1 cellular context compared by ENCODE assay signal in the genomic region with DNA sequence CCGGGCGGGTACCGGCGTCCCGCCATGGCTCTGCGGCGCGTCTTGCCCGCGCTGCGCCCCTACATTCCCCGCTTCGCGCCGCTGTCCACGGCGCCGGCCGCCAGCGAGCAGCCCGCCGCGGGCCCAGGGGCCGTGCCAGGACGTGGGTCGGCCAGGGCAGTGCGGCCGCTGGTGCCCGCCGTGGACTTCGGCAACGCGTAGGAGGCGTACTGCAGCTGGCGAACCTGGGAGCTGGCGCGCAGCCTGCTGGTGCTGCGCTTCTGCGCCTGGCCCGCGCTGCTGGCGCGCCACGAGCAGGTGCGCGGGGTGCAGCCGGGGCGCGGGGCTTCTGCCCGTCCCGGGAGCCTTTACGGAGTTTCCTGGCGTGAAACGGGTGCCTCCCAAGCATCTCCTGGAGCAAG.
TF ChIP-seq lines count a peak whose summit lies in the region.

No MANE protein-coding gene starts in this region.

TF ChIP-seq in K562, 482 proteins besides CTCF, POLR2A, EP300 and RAD21 (continued from another document and continues in another):
- TF ChIP-seq RBFOX2 (IDR thresholded peaks at IDR 0.05; ENCODE audit: low read depth, low read length) (peak; percentile 19; the same call in 1 of the 2 replicates), POLR2G (IDR thresholded peaks at IDR 0.05; ENCODE audit: low read depth, low read length) (no peak), LEF1 (IDR thresholded peaks at IDR 0.05) (no peak), POLR3G (IDR thresholded peaks at IDR 0.05; ENCODE audit: extremely low read depth, insufficient read length, insufficient replicate concordance) (no peak), SMARCA5 (IDR thresholded peaks at IDR 0.05) (no peak), CHD1 (IDR thresholded peaks at IDR 0.05; ENCODE audit: low read length) (peak; percentile 59), NR4A1 (CRISPR knock-in tag; IDR thresholded peaks at IDR 0.05) (no peak), NR4A1 (tag; IDR thresholded peaks at IDR 0.05) (peak; percentile 64; the same call in 1 of the 2 replicates), CAMTA2 (CRISPR knock-in tag; conservative IDR thresholded peaks at IDR 0.05) (0 out of 2 replicates have a peak, but pooled peaks have one; percentile 68), NFYB (IDR thresholded peaks at IDR 0.05; ENCODE audit: extremely low read depth, insufficient read length) (no peak), ATF7 (IDR thresholded peaks at IDR 0.05) (no peak), CXXC5 (CRISPR knock-in tag; IDR thresholded peaks at IDR 0.05) (peak; percentile 68), RBBP5 (IDR thresholded peaks at IDR 0.05; ENCODE audit: borderline replicate concordance, insufficient read depth, low read length, poor library complexity, severe bottlenecking) (peak; percentile 17), MED1 (CRISPR knock-in tag; IDR thresholded peaks at IDR 0.05; ENCODE audit: borderline replicate concordance) (no peak), NUFIP1 (IDR thresholded peaks at IDR 0.05; ENCODE audit: partially characterized antibody) (no peak), LARP7 (IDR thresholded peaks at IDR 0.05) (no peak), CBX2 (IDR thresholded peaks at IDR 0.05; ENCODE audit: insufficient read depth, low read length, poor library complexity, severe bottlenecking) (no peak), HMGN3 (IDR thresholded peaks at IDR 0.05; ENCODE audit: borderline replicate concordance, extremely low read depth, insufficient read length, low read depth, low read length) (no peak), ZC3H8 (IDR thresholded peaks at IDR 0.05) (no peak), PRPF4 (IDR thresholded peaks at IDR 0.05; ENCODE audit: insufficient read depth, low read depth, low read length, poor library complexity, severe bottlenecking) (no peak), EGR1 (conservative IDR thresholded peaks at IDR 0.05) (no peak), KDM2B (CRISPR knock-in tag; IDR thresholded peaks at IDR 0.05) (peak; percentile 78), ZNF668 (CRISPR knock-in tag; IDR thresholded peaks at IDR 0.05) (no peak), HCFC1 (IDR thresholded peaks at IDR 0.05; ENCODE audit: low read depth, low read length) (no peak), ZNF232 (CRISPR knock-in tag; IDR thresholded peaks at IDR 0.05) (no peak), RUNX1 (IDR thresholded peaks at IDR 0.05; ENCODE audit: low read depth) (no peak), CBFA2T3 (IDR thresholded peaks at IDR 0.05) (no peak), KLF10 (CRISPR knock-in tag; IDR thresholded peaks at IDR 0.05) (no peak), GATAD2B (IDR thresholded peaks at IDR 0.05; ENCODE audit: borderline replicate concordance) (no peak), NFIC (IDR thresholded peaks at IDR 0.05) (no peak), CBX3 (IDR thresholded peaks at IDR 0.05; ENCODE audit: borderline replicate concordance in 1 of 2, low read length in 2 of 2) (peak in 1 of 2 experiments; percentile 38; a peak in 1 of 3 replicates), ETV5 (CRISPR knock-in tag; IDR thresholded peaks at IDR 0.05; ENCODE audit: low read depth) (no peak; the same call in 1 of the 2 replicates), ZNF57 (CRISPR knock-in tag; IDR thresholded peaks at IDR 0.05) (no peak), PHF20 (IDR thresholded peaks at IDR 0.05; ENCODE audit: partially characterized antibody) (no peak), TGIF2 (CRISPR knock-in tag; IDR thresholded peaks at IDR 0.05) (peak; percentile 59; the same call in 1 of the 2 replicates), CHCHD3 (CRISPR knock-in tag; IDR thresholded peaks at IDR 0.05) (no peak), ZNF589 (CRISPR knock-in tag; IDR thresholded peaks at IDR 0.05; ENCODE audit: low read depth) (no peak), ZNF785 (CRISPR knock-in tag; IDR thresholded peaks at IDR 0.05) (no peak), CHD4 (IDR thresholded peaks at IDR 0.05; ENCODE audit: insufficient read depth, insufficient replicate concordance, low read depth, low read length, poor library complexity, severe bottlenecking) (no peak), DIDO1 (tag; IDR thresholded peaks at IDR 0.05; ENCODE audit: low read depth) (no peak)
- TF ChIP-seq, protein P1, sequence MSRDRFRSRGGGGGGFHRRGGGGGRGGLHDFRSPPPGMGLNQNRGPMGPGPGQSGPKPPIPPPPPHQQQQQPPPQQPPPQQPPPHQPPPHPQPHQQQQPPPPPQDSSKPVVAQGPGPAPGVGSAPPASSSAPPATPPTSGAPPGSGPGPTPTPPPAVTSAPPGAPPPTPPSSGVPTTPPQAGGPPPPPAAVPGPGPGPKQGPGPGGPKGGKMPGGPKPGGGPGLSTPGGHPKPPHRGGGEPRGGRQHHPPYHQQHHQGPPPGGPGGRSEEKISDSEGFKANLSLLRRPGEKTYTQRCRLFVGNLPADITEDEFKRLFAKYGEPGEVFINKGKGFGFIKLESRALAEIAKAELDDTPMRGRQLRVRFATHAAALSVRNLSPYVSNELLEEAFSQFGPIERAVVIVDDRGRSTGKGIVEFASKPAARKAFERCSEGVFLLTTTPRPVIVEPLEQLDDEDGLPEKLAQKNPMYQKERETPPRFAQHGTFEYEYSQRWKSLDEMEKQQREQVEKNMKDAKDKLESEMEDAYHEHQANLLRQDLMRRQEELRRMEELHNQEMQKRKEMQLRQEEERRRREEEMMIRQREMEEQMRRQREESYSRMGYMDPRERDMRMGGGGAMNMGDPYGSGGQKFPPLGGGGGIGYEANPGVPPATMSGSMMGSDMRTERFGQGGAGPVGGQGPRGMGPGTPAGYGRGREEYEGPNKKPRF (IDR thresholded peaks at IDR 0.05; ENCODE audit: low read depth, low read length) = no peak
- TF ChIP-seq, protein P2, sequence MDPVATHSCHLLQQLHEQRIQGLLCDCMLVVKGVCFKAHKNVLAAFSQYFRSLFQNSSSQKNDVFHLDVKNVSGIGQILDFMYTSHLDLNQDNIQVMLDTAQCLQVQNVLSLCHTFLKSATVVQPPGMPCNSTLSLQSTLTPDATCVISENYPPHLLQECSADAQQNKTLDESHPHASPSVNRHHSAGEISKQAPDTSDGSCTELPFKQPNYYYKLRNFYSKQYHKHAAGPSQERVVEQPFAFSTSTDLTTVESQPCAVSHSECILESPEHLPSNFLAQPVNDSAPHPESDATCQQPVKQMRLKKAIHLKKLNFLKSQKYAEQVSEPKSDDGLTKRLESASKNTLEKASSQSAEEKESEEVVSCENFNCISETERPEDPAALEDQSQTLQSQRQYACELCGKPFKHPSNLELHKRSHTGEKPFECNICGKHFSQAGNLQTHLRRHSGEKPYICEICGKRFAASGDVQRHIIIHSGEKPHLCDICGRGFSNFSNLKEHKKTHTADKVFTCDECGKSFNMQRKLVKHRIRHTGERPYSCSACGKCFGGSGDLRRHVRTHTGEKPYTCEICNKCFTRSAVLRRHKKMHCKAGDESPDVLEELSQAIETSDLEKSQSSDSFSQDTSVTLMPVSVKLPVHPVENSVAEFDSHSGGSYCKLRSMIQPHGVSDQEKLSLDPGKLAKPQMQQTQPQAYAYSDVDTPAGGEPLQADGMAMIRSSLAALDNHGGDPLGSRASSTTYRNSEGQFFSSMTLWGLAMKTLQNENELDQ (CRISPR knock-in tag; IDR thresholded peaks at IDR 0.05; ENCODE audit: borderline replicate concordance) = no peak
- TF ChIP-seq, protein P3, sequence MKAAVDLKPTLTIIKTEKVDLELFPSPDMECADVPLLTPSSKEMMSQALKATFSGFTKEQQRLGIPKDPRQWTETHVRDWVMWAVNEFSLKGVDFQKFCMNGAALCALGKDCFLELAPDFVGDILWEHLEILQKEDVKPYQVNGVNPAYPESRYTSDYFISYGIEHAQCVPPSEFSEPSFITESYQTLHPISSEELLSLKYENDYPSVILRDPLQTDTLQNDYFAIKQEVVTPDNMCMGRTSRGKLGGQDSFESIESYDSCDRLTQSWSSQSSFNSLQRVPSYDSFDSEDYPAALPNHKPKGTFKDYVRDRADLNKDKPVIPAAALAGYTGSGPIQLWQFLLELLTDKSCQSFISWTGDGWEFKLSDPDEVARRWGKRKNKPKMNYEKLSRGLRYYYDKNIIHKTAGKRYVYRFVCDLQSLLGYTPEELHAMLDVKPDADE (conservative IDR thresholded peaks at IDR 0.05; ENCODE audit: control insufficient read depth, low read depth, low read length) = peak; percentile 61; the same call in 1 of the 2 replicates
- TF ChIP-seq, protein P4, sequence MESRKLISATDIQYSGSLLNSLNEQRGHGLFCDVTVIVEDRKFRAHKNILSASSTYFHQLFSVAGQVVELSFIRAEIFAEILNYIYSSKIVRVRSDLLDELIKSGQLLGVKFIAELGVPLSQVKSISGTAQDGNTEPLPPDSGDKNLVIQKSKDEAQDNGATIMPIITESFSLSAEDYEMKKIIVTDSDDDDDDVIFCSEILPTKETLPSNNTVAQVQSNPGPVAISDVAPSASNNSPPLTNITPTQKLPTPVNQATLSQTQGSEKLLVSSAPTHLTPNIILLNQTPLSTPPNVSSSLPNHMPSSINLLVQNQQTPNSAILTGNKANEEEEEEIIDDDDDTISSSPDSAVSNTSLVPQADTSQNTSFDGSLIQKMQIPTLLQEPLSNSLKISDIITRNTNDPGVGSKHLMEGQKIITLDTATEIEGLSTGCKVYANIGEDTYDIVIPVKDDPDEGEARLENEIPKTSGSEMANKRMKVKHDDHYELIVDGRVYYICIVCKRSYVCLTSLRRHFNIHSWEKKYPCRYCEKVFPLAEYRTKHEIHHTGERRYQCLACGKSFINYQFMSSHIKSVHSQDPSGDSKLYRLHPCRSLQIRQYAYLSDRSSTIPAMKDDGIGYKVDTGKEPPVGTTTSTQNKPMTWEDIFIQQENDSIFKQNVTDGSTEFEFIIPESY (CRISPR knock-in tag; IDR thresholded peaks at IDR 0.05) = no peak
- TF ChIP-seq, protein P5, sequence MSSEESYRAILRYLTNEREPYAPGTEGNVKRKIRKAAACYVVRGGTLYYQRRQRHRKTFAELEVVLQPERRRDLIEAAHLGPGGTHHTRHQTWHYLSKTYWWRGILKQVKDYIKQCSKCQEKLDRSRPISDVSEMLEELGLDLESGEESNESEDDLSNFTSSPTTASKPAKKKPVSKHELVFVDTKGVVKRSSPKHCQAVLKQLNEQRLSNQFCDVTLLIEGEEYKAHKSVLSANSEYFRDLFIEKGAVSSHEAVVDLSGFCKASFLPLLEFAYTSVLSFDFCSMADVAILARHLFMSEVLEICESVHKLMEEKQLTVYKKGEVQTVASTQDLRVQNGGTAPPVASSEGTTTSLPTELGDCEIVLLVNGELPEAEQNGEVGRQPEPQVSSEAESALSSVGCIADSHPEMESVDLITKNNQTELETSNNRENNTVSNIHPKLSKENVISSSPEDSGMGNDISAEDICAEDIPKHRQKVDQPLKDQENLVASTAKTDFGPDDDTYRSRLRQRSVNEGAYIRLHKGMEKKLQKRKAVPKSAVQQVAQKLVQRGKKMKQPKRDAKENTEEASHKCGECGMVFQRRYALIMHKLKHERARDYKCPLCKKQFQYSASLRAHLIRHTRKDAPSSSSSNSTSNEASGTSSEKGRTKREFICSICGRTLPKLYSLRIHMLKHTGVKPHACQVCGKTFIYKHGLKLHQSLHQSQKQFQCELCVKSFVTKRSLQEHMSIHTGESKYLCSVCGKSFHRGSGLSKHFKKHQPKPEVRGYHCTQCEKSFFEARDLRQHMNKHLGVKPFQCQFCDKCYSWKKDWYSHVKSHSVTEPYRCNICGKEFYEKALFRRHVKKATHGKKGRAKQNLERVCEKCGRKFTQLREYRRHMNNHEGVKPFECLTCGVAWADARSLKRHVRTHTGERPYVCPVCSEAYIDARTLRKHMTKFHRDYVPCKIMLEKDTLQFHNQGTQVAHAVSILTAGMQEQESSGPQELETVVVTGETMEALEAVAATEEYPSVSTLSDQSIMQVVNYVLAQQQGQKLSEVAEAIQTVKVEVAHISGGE (CRISPR knock-in tag; IDR thresholded peaks at IDR 0.05) = no peak
- TF ChIP-seq, protein P6, sequence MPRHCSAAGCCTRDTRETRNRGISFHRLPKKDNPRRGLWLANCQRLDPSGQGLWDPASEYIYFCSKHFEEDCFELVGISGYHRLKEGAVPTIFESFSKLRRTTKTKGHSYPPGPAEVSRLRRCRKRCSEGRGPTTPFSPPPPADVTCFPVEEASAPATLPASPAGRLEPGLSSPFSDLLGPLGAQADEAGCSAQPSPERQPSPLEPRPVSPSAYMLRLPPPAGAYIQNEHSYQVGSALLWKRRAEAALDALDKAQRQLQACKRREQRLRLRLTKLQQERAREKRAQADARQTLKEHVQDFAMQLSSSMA (CRISPR knock-in tag; IDR thresholded peaks at IDR 0.05) = no peak
- TF ChIP-seq, protein P7, sequence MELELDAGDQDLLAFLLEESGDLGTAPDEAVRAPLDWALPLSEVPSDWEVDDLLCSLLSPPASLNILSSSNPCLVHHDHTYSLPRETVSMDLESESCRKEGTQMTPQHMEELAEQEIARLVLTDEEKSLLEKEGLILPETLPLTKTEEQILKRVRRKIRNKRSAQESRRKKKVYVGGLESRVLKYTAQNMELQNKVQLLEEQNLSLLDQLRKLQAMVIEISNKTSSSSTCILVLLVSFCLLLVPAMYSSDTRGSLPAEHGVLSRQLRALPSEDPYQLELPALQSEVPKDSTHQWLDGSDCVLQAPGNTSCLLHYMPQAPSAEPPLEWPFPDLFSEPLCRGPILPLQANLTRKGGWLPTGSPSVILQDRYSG (tag; conservative IDR thresholded peaks at IDR 0.05; ENCODE audit: low read depth) = no peak
- TF ChIP-seq, protein P8, sequence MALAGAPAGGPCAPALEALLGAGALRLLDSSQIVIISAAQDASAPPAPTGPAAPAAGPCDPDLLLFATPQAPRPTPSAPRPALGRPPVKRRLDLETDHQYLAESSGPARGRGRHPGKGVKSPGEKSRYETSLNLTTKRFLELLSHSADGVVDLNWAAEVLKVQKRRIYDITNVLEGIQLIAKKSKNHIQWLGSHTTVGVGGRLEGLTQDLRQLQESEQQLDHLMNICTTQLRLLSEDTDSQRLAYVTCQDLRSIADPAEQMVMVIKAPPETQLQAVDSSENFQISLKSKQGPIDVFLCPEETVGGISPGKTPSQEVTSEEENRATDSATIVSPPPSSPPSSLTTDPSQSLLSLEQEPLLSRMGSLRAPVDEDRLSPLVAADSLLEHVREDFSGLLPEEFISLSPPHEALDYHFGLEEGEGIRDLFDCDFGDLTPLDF (CRISPR knock-in tag; IDR thresholded peaks at IDR 0.05) = 0 out of 2 replicates have a peak, but pooled peaks have one; percentile 11
- TF ChIP-seq, protein P9, sequence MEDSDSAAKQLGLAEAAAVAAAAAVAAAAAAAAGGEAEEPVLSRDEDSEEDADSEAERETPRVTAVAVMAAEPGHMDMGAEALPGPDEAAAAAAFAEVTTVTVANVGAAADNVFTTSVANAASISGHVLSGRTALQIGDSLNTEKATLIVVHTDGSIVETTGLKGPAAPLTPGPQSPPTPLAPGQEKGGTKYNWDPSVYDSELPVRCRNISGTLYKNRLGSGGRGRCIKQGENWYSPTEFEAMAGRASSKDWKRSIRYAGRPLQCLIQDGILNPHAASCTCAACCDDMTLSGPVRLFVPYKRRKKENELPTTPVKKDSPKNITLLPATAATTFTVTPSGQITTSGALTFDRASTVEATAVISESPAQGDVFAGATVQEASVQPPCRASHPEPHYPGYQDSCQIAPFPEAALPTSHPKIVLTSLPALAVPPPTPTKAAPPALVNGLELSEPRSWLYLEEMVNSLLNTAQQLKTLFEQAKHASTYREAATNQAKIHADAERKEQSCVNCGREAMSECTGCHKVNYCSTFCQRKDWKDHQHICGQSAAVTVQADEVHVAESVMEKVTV (CRISPR knock-in tag; IDR thresholded peaks at IDR 0.05) = no peak
